ENCODE assay signal across 22 cellular contexts in genomic region chrX:139905743-139906142, GRCh38. TPM values are rescaled to one million over a fixed set of nuclear protein-coding genes. Genes with fewer than 3 reads are reported as not detected.
DNase-seq lines count a peak whose midpoint lies in the region; ATAC-seq and TF ChIP-seq lines count a peak whose summit lies in the region.
"Had no signal": no experiment of that assay in that cellular context is flagged by ENCODE, and none has a peak within 500 bp of the region (broad histone marks: within the 10 kb centered on the region; RNA-seq: fewer than 3 reads in every experiment).

No MANE protein-coding gene starts in this region.

- H3K9me3 ChIP-seq in SJSA1 (replicated peaks) (no peaks in the 10 kb centered on the region), tibial nerve (no peaks in the 10 kb centered on the region)
- H3K9me3 ChIP-seq: BLaER1 had no signal

- H3K27ac ChIP-seq in SJSA1: peak overlapping the region; percentile 54; the same call in 1 of the 2 replicates
- H3K27ac ChIP-seq in tibial nerve: no peak overlapping the region
- H3K27ac ChIP-seq: 22Rv1, BLaER1, C4-2B, GM23248 had no signal

- H3K36me3 ChIP-seq in SJSA1: no peaks in the 10 kb centered on the region
- no peaks in the 10 kb centered on the region for H3K36me3 ChIP-seq in tibial nerve
- H3K36me3 ChIP-seq: BLaER1 had no signal

- no peaks in the 10 kb centered on the region for H3K36me3 Mint-ChIP-seq in HFFc6 (ENCODE audit: low read depth)
- H3K36me3 Mint-ChIP-seq: CD4-positive, CD25-positive, alpha-beta regulatory T cell; CD8-positive, alpha-beta T cell had no signal

- 86% methylated on average over 2 of the region's 2 CpGs for WGBS in tibial nerve, 2 donors

- no peak for TF ChIP-seq EP300 in tibial nerve (IDR thresholded peaks at IDR 0.05)

- peaks cover 15% of the 10 kb centered on the region for H3K4me1 ChIP-seq in SJSA1 (replicated peaks)
- no peaks in the 10 kb centered on the region for H3K4me1 ChIP-seq in tibial nerve

- TF ChIP-seq POLR2A in tibial nerve (IDR thresholded peaks at IDR 0.05): no peak

- peak overlapping the region; percentile 55; the same call in 1 of the 2 replicates for H3K27ac Mint-ChIP-seq in HFFc6
- H3K27ac Mint-ChIP-seq: B cell; CD4-positive, CD25-positive, alpha-beta regulatory T cell; CD8-positive, alpha-beta T cell had no signal

- H3K27me3 ChIP-seq in SJSA1 (replicated peaks): no peaks in the 10 kb centered on the region
- H3K27me3 ChIP-seq in tibial nerve: no peaks in the 10 kb centered on the region

- H3K4me1 Mint-ChIP-seq in HFFc6 (ENCODE audit: low read depth): peaks cover 41% of the 10 kb centered on the region

- H3K4me3 ChIP-seq in SJSA1: no peak overlapping the region
- no peak overlapping the region for H3K4me3 ChIP-seq in tibial nerve
- H3K4me3 ChIP-seq: BLaER1, GM23248 had no signal

- DNase-seq in COLO829 (ENCODE audit: low spot score) (peak; percentile 8), HFFc6 (no peak), SJSA1 (ENCODE audit: low read depth in 1 of 2, low spot score in 2 of 2) (peak in 1 of 2 experiments; percentile 7), foreskin melanocyte (peak; percentile 24), tibial nerve (ENCODE audit: low spot score in 2 of 2) (no peak), mesenteric fat pad (ENCODE audit: low spot score) (no peak)
- DNase-seq: CD4-positive, CD25-positive, alpha-beta regulatory T cell; CD8-positive, alpha-beta T cell; DMS 273 treated with DMSO at 0.1 percent for 48 hours; DMS79; GF-D8; GM23248; H7; HCEC 1CT had no signal

- ATAC-seq in GM21367 (IDR thresholded peaks at IDR 0.05; ENCODE audit: unreplicated experiment): no peak
- ATAC-seq: CD8-positive, alpha-beta T cell had no signal

- H3K4me3 Mint-ChIP-seq in HFFc6: no peak overlapping the region; the same call in 1 of the 2 replicates
- H3K4me3 Mint-ChIP-seq: B cell; CD4-positive, CD25-positive, alpha-beta regulatory T cell; CD8-positive, alpha-beta T cell had no signal

- TF ChIP-seq CTCF in HFFc6 (IDR thresholded peaks at IDR 0.05): no peak
- TF ChIP-seq CTCF in tibial nerve (IDR thresholded peaks at IDR 0.05): no peak

- H3K9me3 Mint-ChIP-seq in HFFc6: no peaks in the 10 kb centered on the region
- H3K9me3 Mint-ChIP-seq: CD4-positive, CD25-positive, alpha-beta regulatory T cell; CD8-positive, alpha-beta T cell had no signal

- H3K27me3 Mint-ChIP-seq in HFFc6 (ENCODE audit: insufficient read depth): no peaks in the 10 kb centered on the region; the same call in 1 of the 2 replicates
- H3K27me3 Mint-ChIP-seq: B cell; CD4-positive, CD25-positive, alpha-beta regulatory T cell had no signal

RNA-seq across cellular contexts. Expression of gene ATP11C, which starts 27.1 kb away (rescaled TPM):
- total RNA-seq in HFFc6 (2021; fragmentation: NEBNext Ultra II Directional; extraction: Animal tissue kit (Norgen Biotek cat#: 25700)): 10 to 100 TPM; 25.1 to 38.6 (median 35.7) TPM
- 34.7 and 49.6 TPM in 2 replicates for total RNA-seq in SJSA1 (2014; rRNA removed; shearing (Covaris generic))
- 10 to 100 TPM; 24.1 to 37.8 (median 32.9) TPM for total RNA-seq in tibial nerve
- 20.0 TPM for total RNA-seq in mesenteric fat pad
- total RNA-seq: G401 had no signal

RNA-seq across cellular contexts. Expression of gene CXorf66, which starts 59.6 kb away (rescaled TPM):
- total RNA-seq in HFFc6 (2021; fragmentation: NEBNext Ultra II Directional; extraction: Animal tissue kit (Norgen Biotek cat#: 25700)): not detected
- not detected in 2 replicates for total RNA-seq in SJSA1 (2014; rRNA removed; shearing (Covaris generic))
- not detected for total RNA-seq in tibial nerve
- total RNA-seq in mesenteric fat pad: not detected
- total RNA-seq: B cell; CD4-positive, CD25-positive, alpha-beta regulatory T cell; CD8-positive, alpha-beta T cell; Daoy; G401; GM23248; H1; H7 had no signal

Comparison
In these comparisons a context has a peak if more than half of its experiments do, and no peak if none do; other contexts are left out.
1. DNase-seq: peak in COLO829 (single experiment) and foreskin melanocyte (single experiment); none in HFFc6 (single experiment), tibial nerve (0 of 2) and mesenteric fat pad (single experiment).